20 cellular contexts compared by ENCODE assay signal in the genomic region with DNA sequence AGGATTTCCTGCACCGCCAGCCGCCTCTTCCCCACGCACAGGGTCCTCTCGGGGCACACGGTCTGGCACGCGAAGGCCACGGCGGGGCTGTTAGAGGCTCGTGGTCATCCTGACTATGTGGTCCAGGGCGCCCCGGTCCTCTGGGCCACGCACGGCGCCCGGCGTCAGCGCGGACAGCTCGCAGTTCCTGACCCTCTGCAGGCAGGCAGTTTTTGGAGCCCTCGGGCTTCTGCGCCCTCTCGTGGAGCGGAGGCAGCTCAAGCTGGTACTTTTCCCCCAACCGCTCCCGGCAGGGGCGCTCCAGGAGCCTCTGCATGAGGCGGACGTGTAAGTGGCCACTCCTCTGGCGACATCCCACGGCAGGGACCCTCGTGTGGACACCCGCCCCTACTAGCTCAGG. TPM values are rescaled to one million over a fixed set of nuclear protein-coding genes. Genes with fewer than 3 reads are reported as not detected.
"Had no signal": no experiment of that assay in that cellular context is flagged by ENCODE, and none has a peak within 500 bp of the region (broad histone marks: within the 10 kb centered on the region; RNA-seq: fewer than 3 reads in every experiment).

No MANE protein-coding gene starts in this region.

RNA-seq across cellular contexts. Expression of gene TRIM49C, which starts 21.4 kb away (rescaled TPM):
- total RNA-seq: activated B cell treated with CpG ODN at 0.5 μM for 24 hours; activated CD8-positive, alpha-beta memory T cell treated with anti-CD3 and anti-CD28 coated beads for 36 hours; cardiac septum; cerebellum; esophagus mucosa; heart right ventricle; left ventricle myocardium inferior; lung; mucosa of gallbladder; omental fat pad; sciatic nerve; SK-MEL-5; stomach; T-cell; T-helper 2 cell treated with Interferon-gamma antibody and Interleukin-4, amounts not matched to agents 100 ng/mL and 5 ng/mL, for 36 hours; tibial nerve; urinary bladder had no signal
- polyA plus RNA-seq: heart right ventricle, lung, neural cell, stomach, urinary bladder had no signal

RNA-seq across cellular contexts. Expression of gene UBTFL1, which starts 33.4 kb away (rescaled TPM):
- total RNA-seq: activated B cell treated with CpG ODN at 0.5 μM for 24 hours; activated CD8-positive, alpha-beta memory T cell treated with anti-CD3 and anti-CD28 coated beads for 36 hours; astrocyte; cardiac septum; cerebellum; esophagus mucosa; heart right ventricle; left ventricle myocardium inferior; lung; mucosa of gallbladder; omental fat pad; prostate gland; sciatic nerve; SK-MEL-5; stomach; T-cell; T-helper 2 cell treated with Interferon-gamma antibody and Interleukin-4, amounts not matched to agents 100 ng/mL and 5 ng/mL, for 36 hours; tibial nerve; urinary bladder had no signal
- polyA plus RNA-seq: heart right ventricle, lung, neural cell, stomach, urinary bladder had no signal
